ENCODE assay signal across 11 cellular contexts in the genomic region with DNA sequence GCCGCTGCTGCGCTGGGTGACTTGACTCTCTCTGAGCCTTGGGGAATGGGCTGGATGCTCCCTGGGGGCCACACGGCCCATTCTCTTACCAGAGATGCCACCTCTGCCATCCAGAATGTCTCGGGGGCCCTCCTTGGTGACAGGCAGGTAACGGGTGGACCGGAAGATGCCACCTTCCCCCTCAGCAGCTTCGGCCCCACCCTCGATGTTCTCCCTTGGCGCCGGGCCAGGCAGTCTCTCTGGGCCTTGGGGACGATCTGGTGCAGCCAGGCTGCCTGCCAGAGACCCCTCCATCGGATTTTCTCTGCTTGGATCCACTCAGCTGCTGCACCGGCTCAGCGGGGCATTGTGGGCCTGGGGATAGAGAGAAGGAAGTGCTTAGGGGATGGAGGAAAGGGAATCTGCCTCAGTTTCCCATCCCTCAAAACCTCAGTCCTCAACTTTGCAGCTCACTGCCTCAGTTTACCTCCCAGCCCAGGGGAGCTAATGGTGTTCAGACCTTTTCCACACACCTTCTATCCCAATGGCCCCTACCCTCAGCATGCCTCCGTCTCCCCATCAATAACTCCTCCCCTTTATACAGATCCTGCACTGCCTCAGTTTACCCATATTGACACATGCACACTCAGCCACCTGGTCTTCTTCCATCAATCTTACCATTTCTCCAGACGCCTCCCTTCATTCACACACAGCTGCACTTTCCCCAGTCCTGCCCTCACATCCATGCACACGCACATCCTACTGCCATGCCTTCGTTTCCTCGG. TPM values are rescaled to one million over a fixed set of nuclear protein-coding genes. Genes with fewer than 3 reads are reported as not detected.
DNase-seq lines count a peak whose midpoint lies in the region; ATAC-seq and TF ChIP-seq lines count a peak whose summit lies in the region.
"Had no signal": no experiment of that assay in that cellular context is flagged by ENCODE, and none has a peak within 500 bp of the region (broad histone marks: within the 10 kb centered on the region; RNA-seq: fewer than 3 reads in every experiment).

No MANE protein-coding gene starts in this region.

- WGBS in heart right ventricle, 2 donors, result 54 to 56% methylated on average over 19 of the region's 19 CpGs

- H3K4me3 ChIP-seq in left ventricle myocardium inferior, result peak overlapping the region; percentile 85
- peak overlapping the region in 1 of 10 donors; percentile 97 for H3K4me3 ChIP-seq in heart right ventricle
- peak overlapping the region; percentile 64 for H3K4me3 ChIP-seq in iPS-18a (ENCODE audit: low read length)
- H3K4me3 ChIP-seq in stomach smooth muscle (ENCODE audit: low read length in 2 of 2), result peak overlapping the region; percentile 62 to 72

- no peaks in the 10 kb centered on the region for H3K9me3 ChIP-seq in left ventricle myocardium inferior (replicated peaks)
- H3K9me3 ChIP-seq in heart right ventricle, result no peaks in the 10 kb centered on the region
- no peaks in the 10 kb centered on the region for H3K9me3 ChIP-seq in iPS-18a (ENCODE audit: control insufficient read depth, low read depth, low read length)
- no peaks in the 10 kb centered on the region for H3K9me3 ChIP-seq in stomach smooth muscle (ENCODE audit: control insufficient read depth in 2 of 2, low read length in 2 of 2)
- H3K9me3 ChIP-seq: transverse colon had no signal

- H3K36me3 ChIP-seq in left ventricle myocardium inferior, result no peaks in the 10 kb centered on the region
- H3K36me3 ChIP-seq in heart right ventricle, result peaks cover 0 to 14% (median 0%) of the 10 kb centered on the region in 9 donors
- no peaks in the 10 kb centered on the region for H3K36me3 ChIP-seq in iPS-18a (ENCODE audit: control insufficient read depth, low read depth, low read length)
- peaks cover 4 to 12% of the 10 kb centered on the region in 2 donors for H3K36me3 ChIP-seq in stomach smooth muscle (ENCODE audit: control insufficient read depth in 2 of 2, insufficient read depth in 2 of 2, low read length in 2 of 2)
- H3K36me3 ChIP-seq: transverse colon had no signal

- intact Hi-C loops in left ventricle myocardium inferior (cut with micrococcal nuclease), result no loop called here
- intact Hi-C loops in heart right ventricle (cut with DNase I), result loop anchor here in 1 of 10 donors (5.0 kb wide), 1 partner anchor 71 kb away; the partner anchor contains the start of gene AKAP8

- H3K9ac ChIP-seq in iPS-18a (ENCODE audit: low read length) (no peak overlapping the region), stomach smooth muscle (ENCODE audit: low read length in 2 of 2) (no peak overlapping the region)

- no peaks in the 10 kb centered on the region for H3K27me3 Mint-ChIP-seq in activated CD8-positive, alpha-beta T cell treated with anti-CD3 and anti-CD28 coated beads, Interleukin-2, amount 10 ng/mL, durations not matched to agents 7 days and 5 days (ENCODE audit: low read depth)

- H3K27ac ChIP-seq in left ventricle myocardium inferior (replicated peaks), result peak overlapping the region; percentile 94
- peak overlapping the region in 4 of 10 donors; percentile 78 to 93 (median 89) for H3K27ac ChIP-seq in heart right ventricle
- H3K27ac ChIP-seq in iPS-18a (ENCODE audit: low read length), result no peak overlapping the region
- peak overlapping the region; percentile 74 for H3K27ac ChIP-seq in stomach smooth muscle (ENCODE audit: low read length)

- TF ChIP-seq CTCF in left ventricle myocardium inferior (IDR thresholded peaks at IDR 0.05; ENCODE audit: borderline replicate concordance) (no peak), heart right ventricle (IDR thresholded peaks at IDR 0.05) (no peak)

- peaks cover 38% of the 10 kb centered on the region for H3K36me3 Mint-ChIP-seq in activated CD8-positive, alpha-beta T cell treated with anti-CD3 and anti-CD28 coated beads, Interleukin-2, amount 10 ng/mL, durations not matched to agents 7 days and 5 days (ENCODE audit: low read depth)

- H3K4me1 ChIP-seq in left ventricle myocardium inferior (peaks cover 57% of the 10 kb centered on the region), heart right ventricle (peaks cover 13 to 54% (median 37%) of the 10 kb centered on the region in 9 donors), iPS-18a (ENCODE audit: control insufficient read depth, low read depth, low read length) (peaks cover 7% of the 10 kb centered on the region), stomach smooth muscle (ENCODE audit: control insufficient read depth, insufficient read depth, low read length) (peaks cover 20% of the 10 kb centered on the region)

- peaks cover 28% of the 10 kb centered on the region for H3K4me1 Mint-ChIP-seq in activated CD8-positive, alpha-beta T cell treated with anti-CD3 and anti-CD28 coated beads, Interleukin-2, amount 10 ng/mL, durations not matched to agents 7 days and 5 days (ENCODE audit: low read depth)

- ATAC-seq in heart right ventricle (no peak), GM21381 (IDR thresholded peaks at IDR 0.05; ENCODE audit: unreplicated experiment) (no peak)
- no peak for ATAC-seq in activated CD8-positive, alpha-beta T cell treated with anti-CD3 and anti-CD28 coated beads, Interleukin-2, amount 10 ng/mL, durations not matched to agents 7 days and 5 days

- peak overlapping the region; percentile 58 for H3K4me3 Mint-ChIP-seq in activated CD8-positive, alpha-beta T cell treated with anti-CD3 and anti-CD28 coated beads, Interleukin-2, amount 10 ng/mL, durations not matched to agents 7 days and 5 days

- H3K27me3 ChIP-seq in left ventricle myocardium inferior (ENCODE audit: low read depth), result no peaks in the 10 kb centered on the region
- no peaks in the 10 kb centered on the region for H3K27me3 ChIP-seq in heart right ventricle
- peaks cover 6% of the 10 kb centered on the region for H3K27me3 ChIP-seq in iPS-18a (ENCODE audit: control insufficient read depth, insufficient read depth, low read length)
- no peaks in the 10 kb centered on the region for H3K27me3 ChIP-seq in stomach smooth muscle (ENCODE audit: control insufficient read depth in 1 of 2, insufficient read depth in 2 of 2, low read length in 2 of 2)
- H3K27me3 ChIP-seq: transverse colon had no signal

- CTCF ChIA-PET in activated CD8-positive, alpha-beta T cell treated with anti-CD3 and anti-CD28 coated beads, Interleukin-2, amount 10 ng/mL, durations not matched to agents 7 days and 5 days (lab: Charles Lee), result interaction anchor here (0.8 to 1.5 kb wide), 3 partner anchors 15 to 108 kb away, joined by 4 read pairs; partner anchors contain the start of gene AKAP8L

- H3K27ac Mint-ChIP-seq in activated CD8-positive, alpha-beta T cell treated with anti-CD3 and anti-CD28 coated beads, Interleukin-2, amount 10 ng/mL, durations not matched to agents 7 days and 5 days, result peak overlapping the region; percentile 44

- POLR2A ChIA-PET in activated CD8-positive, alpha-beta T cell treated with anti-CD3 and anti-CD28 coated beads, Interleukin-2, amount 10 ng/mL, durations not matched to agents 7 days and 5 days (lab: Charles Lee), result interaction anchor here (0.5 to 2.3 kb wide), 5 partner anchors 15 to 86 kb away, joined by 3 to 10 read pairs (median 4); partner anchors contain the start of gene AKAP8L

- DNase-seq in left ventricle myocardium inferior (no peak), heart right ventricle (no peak), NCI-H1436 treated with DMSO at 0.1 percent for 48 hours (lab: John Stamatoyannopoulos, UW) (no peak)
- no peak for DNase-seq in activated CD8-positive, alpha-beta T cell treated with anti-CD3 and anti-CD28 coated beads, Interleukin-2, amount 10 ng/mL, durations not matched to agents 7 days and 5 days
- no peak for DNase-seq in NK-92 treated with Interleukin-12 subunit alpha and Interleukin-12 subunit beta, amount 100 ng/mL, for 24 hours (lab: John Stamatoyannopoulos, UW)
- DNase-seq: NCI-H1694 treated with DMSO at 0.1 percent for 48 hours, transverse colon had no signal

- H3K9me3 Mint-ChIP-seq in activated CD8-positive, alpha-beta T cell treated with anti-CD3 and anti-CD28 coated beads, Interleukin-2, amount 10 ng/mL, durations not matched to agents 7 days and 5 days (ENCODE audit: insufficient read depth), result no peaks in the 10 kb centered on the region

RNA-seq across cellular contexts. Expression of gene WIZ, which starts 1.6 kb away (rescaled TPM):
- total RNA-seq in left ventricle myocardium inferior, result 25.3 TPM
- 10 to 100 TPM; 19.5 to 34.3 (median 21.3) TPM for total RNA-seq in heart right ventricle
- 10 to 100 TPM; 18.7 to 25.7 TPM for polyA plus RNA-seq in heart right ventricle
- 10 to 100 TPM; 31.6 to 32.7 TPM for total RNA-seq in activated CD8-positive, alpha-beta T cell treated with anti-CD3 and anti-CD28 coated beads, Interleukin-2, amount 10 ng/mL, durations not matched to agents 7 days and 5 days

RNA-seq across cellular contexts. Expression of gene RASAL3, which starts 16.1 kb away (rescaled TPM):
- 1.5 TPM for total RNA-seq in left ventricle myocardium inferior
- total RNA-seq in heart right ventricle, result 1 to 10 TPM in 5 of 10 donors, under 1 TPM in 5; 0.19 to 6.6 (median 0.85) TPM
- polyA plus RNA-seq in heart right ventricle, result 1 to 10 TPM in 1 of 2 donors, under 1 TPM in 1; 0.64 to 1.6 TPM
- 100 to 1,000 TPM; 104 to 107 TPM for total RNA-seq in activated CD8-positive, alpha-beta T cell treated with anti-CD3 and anti-CD28 coated beads, Interleukin-2, amount 10 ng/mL, durations not matched to agents 7 days and 5 days

RNA-seq across cellular contexts. Expression of gene AKAP8L, which starts 29.4 kb away (rescaled TPM):
- total RNA-seq in left ventricle myocardium inferior (74.5 TPM), heart right ventricle (100 to 1,000 TPM in 1 of 10 donors, 10 to 100 TPM in 9; 45.2 to 101 (median 63.1) TPM)
- 100 to 1,000 TPM in 1 of 2 donors, 10 to 100 TPM in 1; 53.6 to 140 TPM for polyA plus RNA-seq in heart right ventricle
- total RNA-seq in activated CD8-positive, alpha-beta T cell treated with anti-CD3 and anti-CD28 coated beads, Interleukin-2, amount 10 ng/mL, durations not matched to agents 7 days and 5 days, result 10 to 100 TPM; 83.8 to 86.7 TPM

RNA-seq across cellular contexts. Expression of gene PGLYRP2, which starts 31.1 kb away (rescaled TPM):
- not detected for total RNA-seq in left ventricle myocardium inferior
- total RNA-seq in heart right ventricle, result not detected
- polyA plus RNA-seq in heart right ventricle, result not detected
- total RNA-seq in activated CD8-positive, alpha-beta T cell treated with anti-CD3 and anti-CD28 coated beads, Interleukin-2, amount 10 ng/mL, durations not matched to agents 7 days and 5 days, result not detected
- total RNA-seq: lung, transverse colon had no signal

Comparison
In these comparisons a context has a peak if more than half of its experiments do, and no peak if none do; other contexts are left out.
1. RNA of gene RASAL3, which starts 16.1 kb away (total RNA-seq): 104 to 107 TPM in activated CD8-positive, alpha-beta T cell treated with anti-CD3 and anti-CD28 coated beads, Interleukin-2, amount 10 ng/mL, durations not matched to agents 7 days and 5 days; 1.5 TPM in left ventricle myocardium inferior (single experiment) and 0.19 to 6.6 TPM in heart right ventricle; every median in the first group is over 10 times any median in the second.